Comparison of ENCODE assay signal across 8 cellular contexts in the genomic region with DNA sequence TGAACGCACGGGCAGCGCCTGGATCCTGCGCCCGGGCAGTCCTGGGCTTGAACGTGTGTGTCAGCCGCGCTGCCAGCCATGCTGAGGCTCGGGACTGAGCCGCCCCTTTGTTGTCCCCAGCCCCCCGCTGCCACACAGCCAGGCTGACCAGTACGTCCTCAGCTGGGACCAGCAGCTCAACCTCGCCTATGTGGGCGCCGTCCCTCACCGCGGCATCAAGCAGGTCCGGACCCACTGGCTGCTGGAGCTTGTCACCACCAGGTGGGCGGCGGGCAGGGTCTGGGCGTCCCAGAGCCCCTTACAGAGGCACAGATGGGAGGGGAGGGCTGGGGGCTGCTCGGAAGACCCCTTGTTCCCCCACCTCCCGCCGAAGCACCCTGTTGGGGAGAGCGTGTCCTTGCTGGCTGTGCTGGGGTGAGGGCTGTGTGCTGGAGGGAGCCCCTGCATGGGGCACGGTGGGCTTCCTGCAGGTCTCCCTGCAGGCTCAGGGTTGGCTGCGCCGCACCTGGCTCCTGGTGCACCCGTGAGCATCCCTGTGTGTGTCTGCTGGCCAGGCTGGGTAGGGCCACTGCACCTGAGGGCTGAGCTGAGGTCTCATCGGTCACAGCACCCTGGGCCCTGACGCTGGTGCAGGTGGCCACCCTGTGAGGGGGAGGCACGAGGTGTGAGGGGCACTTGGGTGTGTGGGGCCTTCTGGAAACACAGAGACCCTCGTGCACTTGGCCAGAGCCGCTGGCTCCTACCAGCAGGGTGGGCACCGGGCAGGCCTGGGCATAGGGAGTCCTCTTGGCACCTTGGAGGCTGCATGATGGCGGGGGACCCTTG. TPM values are rescaled to one million over a fixed set of nuclear protein-coding genes. Genes with fewer than 3 reads are reported as not detected.
DNase-seq lines count a peak whose midpoint lies in the region; ATAC-seq and TF ChIP-seq lines count a peak whose summit lies in the region.

No MANE protein-coding gene starts in this region.

- no peaks in the 10 kb centered on the region for H3K27me3 Mint-ChIP-seq in dendritic cell treated with granulocyte-macrophage colony-stimulating factor and Interleukin-4, amounts not matched to agents 40 ng/mL and 50 ng/mL, for 4 days
- H3K27me3 Mint-ChIP-seq in natural killer cell (ENCODE audit: low read depth in 2 of 2): no peaks in the 10 kb centered on the region

- no peaks in the 10 kb centered on the region for H3K9me2 ChIP-seq in Loucy (replicated peaks; ENCODE audit: low read depth, low read length)

- H3K9me3 Mint-ChIP-seq in dendritic cell treated with granulocyte-macrophage colony-stimulating factor and Interleukin-4, amounts not matched to agents 40 ng/mL and 50 ng/mL, for 4 days: no peaks in the 10 kb centered on the region
- no peaks in the 10 kb centered on the region for H3K9me3 Mint-ChIP-seq in natural killer cell

- H3K27me3 ChIP-seq in Loucy (ENCODE audit: insufficient read depth, low read length, poor library complexity, severe bottlenecking): no peaks in the 10 kb centered on the region

- peaks cover 45% of the 10 kb centered on the region for H3K36me3 Mint-ChIP-seq in dendritic cell treated with granulocyte-macrophage colony-stimulating factor and Interleukin-4, amounts not matched to agents 40 ng/mL and 50 ng/mL, for 4 days (ENCODE audit: low read depth)
- no peaks in the 10 kb centered on the region for H3K36me3 Mint-ChIP-seq in natural killer cell

- peak overlapping the region; percentile 89 for H3K4me2 ChIP-seq in Loucy (ENCODE audit: low read depth, low read length, poor library complexity, severe bottlenecking)

- H3K4me1 ChIP-seq in Loucy (ENCODE audit: insufficient read depth, low read length, poor library complexity, severe bottlenecking): peaks cover 21% of the 10 kb centered on the region

- H3K4me1 Mint-ChIP-seq in dendritic cell treated with granulocyte-macrophage colony-stimulating factor and Interleukin-4, amounts not matched to agents 40 ng/mL and 50 ng/mL, for 4 days (ENCODE audit: low read depth): peaks cover 36% of the 10 kb centered on the region
- peaks cover 21 to 26% of the 10 kb centered on the region in 2 donors for H3K4me1 Mint-ChIP-seq in natural killer cell

- no peaks in the 10 kb centered on the region for H4K20me1 ChIP-seq in Loucy (ENCODE audit: insufficient read depth, low read length, poor library complexity, severe bottlenecking)

- H2AFZ ChIP-seq in Loucy (ENCODE audit: low read length): no peak overlapping the region

- H3K27ac Mint-ChIP-seq in dendritic cell treated with granulocyte-macrophage colony-stimulating factor and Interleukin-4, amounts not matched to agents 40 ng/mL and 50 ng/mL, for 4 days: peak overlapping the region; percentile 83
- H3K27ac Mint-ChIP-seq in natural killer cell: peak overlapping the region; percentile 35 to 38

- peaks cover 11% of the 10 kb centered on the region for H3K79me2 ChIP-seq in Loucy (ENCODE audit: insufficient read depth, low read length)

- no peak for TF ChIP-seq CTCF in AG09309 (IDR thresholded peaks at IDR 0.05; ENCODE audit: control insufficient read depth, insufficient read depth, low read depth, low read length, missing control alignments)
- TF ChIP-seq CTCF in Loucy (conservative IDR thresholded peaks at IDR 0.05; ENCODE audit: low read length): no peak
- no peak for TF ChIP-seq CTCF in natural killer cell (IDR thresholded peaks at IDR 0.05)

- DNase-seq in AG09309 (ENCODE audit: low read depth) (no peak), natural killer cell (no peak), cerebellum (ENCODE audit: low spot score) (no peak), MV-4-11 (lab: John Stamatoyannopoulos, UW) (no peak)

- H3K4me3 ChIP-seq in AG09309 (ENCODE audit: control insufficient read depth, low read depth, low read length) (peak overlapping the region; percentile 64), Loucy (ENCODE audit: low read length, poor library complexity, severe bottlenecking) (peak overlapping the region; percentile 82)

- no peaks in the 10 kb centered on the region for H3K36me3 ChIP-seq in Loucy (ENCODE audit: insufficient read depth, low read length)

- H3K9ac ChIP-seq in Loucy (ENCODE audit: low read depth, low read length, poor library complexity, severe bottlenecking): peak overlapping the region; percentile 45

- no peaks in the 10 kb centered on the region for H3K9me3 ChIP-seq in Loucy (ENCODE audit: insufficient read depth, low read depth, low read length)

- peak overlapping the region; percentile 82 for H3K4me3 Mint-ChIP-seq in dendritic cell treated with granulocyte-macrophage colony-stimulating factor and Interleukin-4, amounts not matched to agents 40 ng/mL and 50 ng/mL, for 4 days
- peak overlapping the region; percentile 84 for H3K4me3 Mint-ChIP-seq in natural killer cell

- no peaks in the 10 kb centered on the region for H3F3A ChIP-seq in Loucy (ENCODE audit: low read depth)

- intact Hi-C loops in dendritic cell treated with granulocyte-macrophage colony-stimulating factor and Interleukin-4, amounts not matched to agents 40 ng/mL and 50 ng/mL, for 4 days (cut with micrococcal nuclease): loop anchor here (5.0 kb wide), 1 partner anchor 56 kb away; the partner anchor contains the start of genes GAK and TMEM175
- intact Hi-C loops in natural killer cell (cut with micrococcal nuclease): loop anchor here (2.0 kb wide), 1 partner anchor 245 kb away; no protein-coding TSS in a partner anchor

- ATAC-seq in natural killer cell: no peak
- ATAC-seq in GM21723 (IDR thresholded peaks at IDR 0.05; ENCODE audit: unreplicated experiment): no peak
- ATAC-seq in HG03520 (IDR thresholded peaks at IDR 0.05; ENCODE audit: unreplicated experiment): no peak

RNA-seq across cellular contexts. Expression of gene IDUA, which starts 1.1 kb away (rescaled TPM):
- 10 to 100 TPM; 38.7 to 43.6 (median 43.0) TPM for total RNA-seq in natural killer cell
- total RNA-seq in cerebellum: 16.7 TPM

RNA-seq across cellular contexts. Expression of gene SLC26A1, which starts 5.3 kb away (rescaled TPM):
- total RNA-seq in natural killer cell: under 1 TPM; 0.19 to 0.80 (median 0.61) TPM
- 3.0 TPM for total RNA-seq in cerebellum

RNA-seq across cellular contexts. Expression of gene DGKQ, which starts 14.5 kb away (rescaled TPM):
- total RNA-seq in natural killer cell (10 to 100 TPM; 64.2 to 79.5 (median 65.2) TPM), cerebellum (7.3 TPM)

RNA-seq across cellular contexts. Expression of gene FGFRL1, which starts 23.5 kb away (rescaled TPM):
- 10 to 100 TPM; 28.0 to 39.8 (median 32.5) TPM for total RNA-seq in natural killer cell
- total RNA-seq in cerebellum: 5.3 TPM

RNA-seq across cellular contexts. Expression of gene TMEM175, which starts 55.6 kb away (rescaled TPM):
- 10 to 100 TPM; 72.8 to 79.8 (median 73.2) TPM for total RNA-seq in natural killer cell
- total RNA-seq in cerebellum: 23.3 TPM
